Comparison of ENCODE assay signal across 1 cellular context in genomic region chr10:124418726-124419501, GRCh38.
TF ChIP-seq lines count a peak whose summit lies in the region.

OAT (minus strand) TSS chr10:124418923; CDS start chr10:124412171, 6,752 bp downstream.

TF ChIP-seq in K562, 482 proteins besides CTCF, POLR2A, EP300 and RAD21 (continued from another document and continues in another):
- TF ChIP-seq MTA1 (IDR thresholded peaks at IDR 0.05; ENCODE audit: borderline replicate concordance) (no peak), SETDB1 (IDR thresholded peaks at IDR 0.05; ENCODE audit: low read length) (no peak), THAP12 (CRISPR knock-in tag; IDR thresholded peaks at IDR 0.05) (no peak), NR2C1 (IDR thresholded peaks at IDR 0.05) (no peak), NR2C1 (tag; IDR thresholded peaks at IDR 0.05) (no peak), MAZ (CRISPR knock-in tag; conservative IDR thresholded peaks at IDR 0.05 in 1 of 2, IDR thresholded peaks at IDR 0.05 in 1 of 2) (peak in 1 of 2 experiments; percentile 59; a peak in 1 of 4 replicates), SMARCB1 (IDR thresholded peaks at IDR 0.05; ENCODE audit: insufficient read length, low read depth) (no peak), PHB2 (IDR thresholded peaks at IDR 0.05; ENCODE audit: low read depth) (no peak), RAD51 (IDR thresholded peaks at IDR 0.05; ENCODE audit: borderline replicate concordance, low read depth) (no peak), BCLAF1 (IDR thresholded peaks at IDR 0.05; ENCODE audit: borderline replicate concordance in 1 of 2, control insufficient read depth in 1 of 2, low read depth in 2 of 2, low read length in 1 of 2) (no peak), SIN3B (IDR thresholded peaks at IDR 0.05; ENCODE audit: low read depth) (no peak; the same call in 1 of the 2 replicates), TEAD4 (IDR thresholded peaks at IDR 0.05; ENCODE audit: low read length) (no peak), TEAD4 (CRISPR knock-in tag; IDR thresholded peaks at IDR 0.05; ENCODE audit: borderline replicate concordance) (no peak), ATF7 (IDR thresholded peaks at IDR 0.05) (peak; percentile 67), NCOA1 (IDR thresholded peaks at IDR 0.05; ENCODE audit: low read depth) (no peak), CEBPB (tag; IDR thresholded peaks at IDR 0.05) (no peak), E2F1 (CRISPR knock-in tag; IDR thresholded peaks at IDR 0.05) (no peak), ILF3 (IDR thresholded peaks at IDR 0.05; ENCODE audit: borderline replicate concordance) (no peak), MCM5 (IDR thresholded peaks at IDR 0.05; ENCODE audit: low read depth) (no peak), ZNF316 (IDR thresholded peaks at IDR 0.05) (no peak), CBX2 (IDR thresholded peaks at IDR 0.05; ENCODE audit: insufficient read depth, low read length, poor library complexity, severe bottlenecking) (no peak), ELF2 (CRISPR knock-in tag; IDR thresholded peaks at IDR 0.05) (no peak), MGA (IDR thresholded peaks at IDR 0.05) (peak; percentile 36), ZNF140 (CRISPR knock-in tag; IDR thresholded peaks at IDR 0.05) (no peak), JUND (IDR thresholded peaks at IDR 0.05; ENCODE audit: borderline replicate concordance, low read depth, low read length) (peak; percentile 48; the same call in 1 of the 2 replicates), JUND (tag; IDR thresholded peaks at IDR 0.05; ENCODE audit: borderline replicate concordance, low read depth, low read length) (no peak), TRIM25 (IDR thresholded peaks at IDR 0.05; ENCODE audit: borderline replicate concordance) (no peak), BRD9 (IDR thresholded peaks at IDR 0.05; ENCODE audit: low read depth, partially characterized antibody) (no peak), RREB1 (CRISPR knock-in tag; IDR thresholded peaks at IDR 0.05) (no peak)
